8 cellular contexts compared by ENCODE assay signal in genomic region chr7:22356010-22356854, GRCh38. TPM values are rescaled to one million over a fixed set of nuclear protein-coding genes. Genes with fewer than 3 reads are reported as not detected.
DNase-seq lines count a peak whose midpoint lies in the region; ATAC-seq, FAIRE-seq and TF ChIP-seq lines count a peak whose summit lies in the region.

No MANE protein-coding gene starts in this region.

- peaks cover 41% of the 10 kb centered on the region for H3K27me3 Mint-ChIP-seq in CD4-positive, alpha-beta T cell

- H3K4me3 ChIP-seq in bronchial epithelial cell (ENCODE audit: low read depth, low read length): peak overlapping the region; percentile 50

- TF ChIP-seq RAD21 in Ishikawa (IDR thresholded peaks at IDR 0.05; ENCODE audit: low read depth): no peak

- H3K4me3 Mint-ChIP-seq in CD4-positive, alpha-beta T cell: peak overlapping the region; percentile 32

- TF ChIP-seq CTCF in CD4-positive, alpha-beta T cell (IDR thresholded peaks at IDR 0.05): no peak
- TF ChIP-seq CTCF in bronchial epithelial cell (IDR thresholded peaks at IDR 0.05; ENCODE audit: insufficient read depth, low read length, severe bottlenecking): no peak

- H3K27ac Mint-ChIP-seq in CD4-positive, alpha-beta T cell: no peak overlapping the region

- FAIRE-seq in bronchial epithelial cell (lab: Jason Lieb, UNC): no peak

- peaks cover 8% of the 10 kb centered on the region for H3K9me3 ChIP-seq in CD4-positive, alpha-beta T cell (ENCODE audit: control insufficient read depth, low read length)

- peaks cover 6% of the 10 kb centered on the region for H3K4me1 Mint-ChIP-seq in CD4-positive, alpha-beta T cell (ENCODE audit: low read depth)

- H3K27ac ChIP-seq in CD4-positive, alpha-beta T cell (ENCODE audit: low read depth, low read length): no peak overlapping the region

- DNase-seq in CD4-positive, alpha-beta T cell: no peak
- DNase-seq in bronchial epithelial cell (ENCODE audit: low read depth) (peak; percentile 15), mucosa of gallbladder (ENCODE audit: low spot score) (peak; percentile 17), pons (ENCODE audit: low spot score) (no peak)

- POLR2A ChIA-PET in CD4-positive, alpha-beta T cell (lab: Charles Lee): no interaction called here

- no peak for TF ChIP-seq EP300 in Ishikawa (IDR thresholded peaks at IDR 0.05; ENCODE audit: borderline replicate concordance)

- ATAC-seq in CD4-positive, alpha-beta T cell (ENCODE audit: poor library complexity): no peak
- ATAC-seq in GM19035 (IDR thresholded peaks at IDR 0.05; ENCODE audit: unreplicated experiment) (peak; percentile 23), HG03039 (IDR thresholded peaks at IDR 0.05; ENCODE audit: unreplicated experiment) (no peak), HG03095 (IDR thresholded peaks at IDR 0.05; ENCODE audit: unreplicated experiment) (no peak)

- peaks cover 27% of the 10 kb centered on the region for H3K27me3 ChIP-seq in CD4-positive, alpha-beta T cell (ENCODE audit: control insufficient read depth, insufficient read depth, low read length)
- H3K27me3 ChIP-seq in bronchial epithelial cell (ENCODE audit: control insufficient read depth, insufficient read depth, low read length): no peaks in the 10 kb centered on the region

- H3K36me3 ChIP-seq in bronchial epithelial cell (ENCODE audit: control insufficient read depth, insufficient read depth, low read length): no peaks in the 10 kb centered on the region

- CTCF ChIA-PET in CD4-positive, alpha-beta T cell (lab: Charles Lee): no interaction called here

- intact Hi-C loops in CD4-positive, alpha-beta T cell (cut with DNase I, micrococcal nuclease): no loop called here

- peaks cover 9% of the 10 kb centered on the region for H3K9me3 Mint-ChIP-seq in CD4-positive, alpha-beta T cell

- H3K36me3 Mint-ChIP-seq in CD4-positive, alpha-beta T cell (ENCODE audit: low read depth): no peaks in the 10 kb centered on the region

TF ChIP-seq in Ishikawa, 13 proteins besides CTCF, POLR2A, EP300 and RAD21:
- TF ChIP-seq FOXM1 (IDR thresholded peaks at IDR 0.05; ENCODE audit: borderline replicate concordance, low read depth) (no peak), ZBTB7A (IDR thresholded peaks at IDR 0.05; ENCODE audit: low read depth) (peak; percentile 12; the same call in 1 of the 2 replicates), EGR1 (IDR thresholded peaks at IDR 0.05) (no peak)

RNA-seq across cellular contexts. Expression of gene RAPGEF5, which starts 0.7 kb away (rescaled TPM):
- under 1 TPM in 1 of 2 experiments, not detected in 1; 0.17 TPM for total RNA-seq in CD4-positive, alpha-beta T cell
- total RNA-seq in bronchial epithelial cell (5.8 and 6.3 TPM in 2 replicates), mucosa of gallbladder (53.4 TPM)

Comparison
In these comparisons a context has a peak if more than half of its experiments do, and no peak if none do; other contexts are left out.
1. DNase-seq: peak in bronchial epithelial cell (single experiment) and mucosa of gallbladder (single experiment); none in CD4-positive, alpha-beta T cell (0 of 10) and pons (single experiment).